In the genomic region with DNA sequence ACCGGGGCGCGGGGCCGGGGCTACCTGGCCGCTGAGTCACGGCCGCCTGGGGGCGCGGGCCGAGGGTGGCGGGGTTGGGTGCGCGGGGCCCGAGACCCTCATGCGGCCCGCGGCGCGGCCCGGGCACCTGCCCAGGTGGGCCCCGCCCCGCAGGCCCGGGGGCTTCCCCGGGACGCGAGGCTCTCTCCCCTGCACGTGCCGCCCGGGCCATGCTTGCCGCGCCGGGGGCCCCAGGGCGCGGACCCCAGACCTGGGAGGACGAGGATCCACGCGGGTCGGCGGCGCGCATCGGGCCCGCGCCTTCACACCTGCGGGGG, we compare ENCODE assay signal across 1 cellular context.
TF ChIP-seq lines count a peak whose summit lies in the region.

No MANE protein-coding gene starts in this region.

TF ChIP-seq in A549, 52 proteins besides CTCF, POLR2A, EP300 and RAD21 (continued from another document):
- TF ChIP-seq, protein P1, sequence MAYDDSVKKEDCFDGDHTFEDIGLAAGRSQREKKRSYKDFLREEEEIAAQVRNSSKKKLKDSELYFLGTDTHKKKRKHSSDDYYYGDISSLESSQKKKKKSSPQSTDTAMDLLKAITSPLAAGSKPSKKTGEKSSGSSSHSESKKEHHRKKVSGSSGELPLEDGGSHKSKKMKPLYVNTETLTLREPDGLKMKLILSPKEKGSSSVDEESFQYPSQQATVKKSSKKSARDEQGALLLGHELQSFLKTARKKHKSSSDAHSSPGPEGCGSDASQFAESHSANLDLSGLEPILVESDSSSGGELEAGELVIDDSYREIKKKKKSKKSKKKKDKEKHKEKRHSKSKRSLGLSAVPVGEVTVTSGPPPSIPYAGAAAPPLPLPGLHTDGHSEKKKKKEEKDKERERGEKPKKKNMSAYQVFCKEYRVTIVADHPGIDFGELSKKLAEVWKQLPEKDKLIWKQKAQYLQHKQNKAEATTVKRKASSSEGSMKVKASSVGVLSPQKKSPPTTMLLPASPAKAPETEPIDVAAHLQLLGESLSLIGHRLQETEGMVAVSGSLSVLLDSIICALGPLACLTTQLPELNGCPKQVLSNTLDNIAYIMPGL (CRISPR knock-in tag; IDR thresholded peaks at IDR 0.05; ENCODE audit: borderline replicate concordance): no peak
- TF ChIP-seq FOSB (CRISPR knock-in tag; IDR thresholded peaks at IDR 0.05) (no peak), PHF8 (IDR thresholded peaks at IDR 0.05; ENCODE audit: borderline replicate concordance, low read depth) (no peak), RFX5 (IDR thresholded peaks at IDR 0.05) (no peak), RNF2 (IDR thresholded peaks at IDR 0.05; ENCODE audit: borderline replicate concordance, low read depth) (no peak), KDM5A (IDR thresholded peaks at IDR 0.05) (no peak), CHD2 (IDR thresholded peaks at IDR 0.05; ENCODE audit: low read length, partially characterized antibody) (no peak), JUN (IDR thresholded peaks at IDR 0.05) (no peak; a peak in 1 of 5 replicates), CHD4 (IDR thresholded peaks at IDR 0.05; ENCODE audit: borderline replicate concordance) (no peak), CBX2 (IDR thresholded peaks at IDR 0.05; ENCODE audit: borderline replicate concordance, low read depth) (no peak), HEYL (CRISPR knock-in tag; IDR thresholded peaks at IDR 0.05) (no peak), NPAS2 (CRISPR knock-in tag; IDR thresholded peaks at IDR 0.05; ENCODE audit: borderline replicate concordance) (no peak)
- TF ChIP-seq, protein P2, sequence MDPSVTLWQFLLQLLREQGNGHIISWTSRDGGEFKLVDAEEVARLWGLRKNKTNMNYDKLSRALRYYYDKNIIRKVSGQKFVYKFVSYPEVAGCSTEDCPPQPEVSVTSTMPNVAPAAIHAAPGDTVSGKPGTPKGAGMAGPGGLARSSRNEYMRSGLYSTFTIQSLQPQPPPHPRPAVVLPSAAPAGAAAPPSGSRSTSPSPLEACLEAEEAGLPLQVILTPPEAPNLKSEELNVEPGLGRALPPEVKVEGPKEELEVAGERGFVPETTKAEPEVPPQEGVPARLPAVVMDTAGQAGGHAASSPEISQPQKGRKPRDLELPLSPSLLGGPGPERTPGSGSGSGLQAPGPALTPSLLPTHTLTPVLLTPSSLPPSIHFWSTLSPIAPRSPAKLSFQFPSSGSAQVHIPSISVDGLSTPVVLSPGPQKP (IDR thresholded peaks at IDR 0.05; ENCODE audit: low read depth, low read length): no peak
- TF ChIP-seq, protein P3, sequence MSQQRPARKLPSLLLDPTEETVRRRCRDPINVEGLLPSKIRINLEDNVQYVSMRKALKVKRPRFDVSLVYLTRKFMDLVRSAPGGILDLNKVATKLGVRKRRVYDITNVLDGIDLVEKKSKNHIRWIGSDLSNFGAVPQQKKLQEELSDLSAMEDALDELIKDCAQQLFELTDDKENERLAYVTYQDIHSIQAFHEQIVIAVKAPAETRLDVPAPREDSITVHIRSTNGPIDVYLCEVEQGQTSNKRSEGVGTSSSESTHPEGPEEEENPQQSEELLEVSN (IDR thresholded peaks at IDR 0.05; ENCODE audit: borderline replicate concordance, low read depth): no peak
TF ChIP-seq in A549: peak in this region for 0.
